Comparison of ENCODE assay signal across 14 cellular contexts in genomic region chr10:97078280-97079156, GRCh38.
A peak's percentile ranks its signal among the peaks of the same experiment; 100 is the strongest.
DNase-seq lines count a peak whose midpoint lies in the region; ATAC-seq, FAIRE-seq and TF ChIP-seq lines count a peak whose summit lies in the region.
"Had no signal": no experiment of that assay in that cellular context is flagged by ENCODE, and none has a peak within 500 bp of the region (broad histone marks: within the 10 kb centered on the region; RNA-seq: fewer than 3 reads in every experiment).

No MANE protein-coding gene starts in this region.

- H3K9ac ChIP-seq in HepG2 (ENCODE audit: insufficient read depth, low read depth, low read length), result no peak overlapping the region
- H3K9ac ChIP-seq in trophoblast cell (ENCODE audit: low read length), result no peak overlapping the region

- H3K4me1 ChIP-seq in HepG2 (ENCODE audit: insufficient read depth, low read length) (no peaks in the 10 kb centered on the region), right lobe of liver (no peaks in the 10 kb centered on the region), trophoblast cell (ENCODE audit: control insufficient read depth in 1 of 2, insufficient read depth in 2 of 2, low read length in 2 of 2) (no peaks in the 10 kb centered on the region)
- H3K4me1 ChIP-seq: Caco-2 had no signal

- no peak overlapping the region for H4K8ac ChIP-seq in trophoblast cell (ENCODE audit: low read depth, low read length)

- TF ChIP-seq CTCF in HepG2 (CRISPR knock-in tag; IDR thresholded peaks at IDR 0.05), result no peak
- TF ChIP-seq CTCF in right lobe of liver (IDR thresholded peaks at IDR 0.05), result no peak
- TF ChIP-seq CTCF in WTC11 (IDR thresholded peaks at IDR 0.05), result no peak

- POLR2A ChIA-PET in HepG2 (lab: Yijun Ruan, JAX) (no interaction called here), WTC11 (lab: Charles Lee) (no interaction called here)

- peaks cover 10 to 47% of the 10 kb centered on the region in 2 experiments; a peak in 4 of 5 replicates for H3K27me3 ChIP-seq in HepG2 (ENCODE audit: control insufficient read depth in 1 of 2, insufficient read depth in 2 of 2, low read length in 2 of 2)
- no peaks in the 10 kb centered on the region for H3K27me3 ChIP-seq in right lobe of liver
- no peaks in the 10 kb centered on the region for H3K27me3 ChIP-seq in trophoblast cell (ENCODE audit: insufficient read depth, low read length)

- no peak overlapping the region for H2BK5ac ChIP-seq in trophoblast cell (ENCODE audit: low read depth, low read length, poor library complexity)

- DNase-seq in HepG2 (ENCODE audit: low spot score), result no peak
- no peak for DNase-seq in right lobe of liver
- DNase-seq in WTC11 (ENCODE audit: low spot score), result no peak
- peak; percentile 85 for DNase-seq in left kidney (ENCODE audit: low read depth, low spot score)
- no peak for DNase-seq in SKM-1 treated with dmso at 0.1 percent for 144 hours (lab: John Stamatoyannopoulos, UW; ENCODE audit: unreplicated experiment)
- DNase-seq in midbrain (lab: John Stamatoyannopoulos, UW), result no peak
- DNase-seq in trophoblast cell, result no peak
- DNase-seq: Caco-2; CD8-positive, alpha-beta memory T cell had no signal

- TF ChIP-seq POLR2A in HepG2 (IDR thresholded peaks at IDR 0.05; ENCODE audit: insufficient read depth in 1 of 2, low read depth in 2 of 2, low read length in 2 of 2) (no peak), right lobe of liver (IDR thresholded peaks at IDR 0.05) (no peak)

- CTCF ChIA-PET in HepG2 (lab: Yijun Ruan, JAX; ENCODE audit: low intra/inter-chr PET ratio, low total read pairs) (interaction anchor here (0.7 kb wide), 1 partner anchor 118 kb away, joined by 3 read pairs; no protein-coding TSS in a partner anchor), WTC11 (lab: Charles Lee) (interaction anchor here (0.7 to 19.8 kb wide), 8 partner anchors 11 to 129 kb away, joined by 3 to 364 read pairs (median 8); no protein-coding TSS in a partner anchor)

- no peaks in the 10 kb centered on the region for H3K36me3 Mint-ChIP-seq in WTC11
- H3K36me3 Mint-ChIP-seq: CD8-positive, alpha-beta memory T cell; IgD-negative memory B cell had no signal

- BruUV-seq in HepG2 (replicated peaks; lab: Mats Ljungman, UMichigan), result no TSS peak

- no peak for TF ChIP-seq EP300 in HepG2 (IDR thresholded peaks at IDR 0.05; ENCODE audit: low read depth in 2 of 2, low read length in 2 of 2)
- no peak for TF ChIP-seq EP300 in HepG2 (CRISPR knock-in tag; IDR thresholded peaks at IDR 0.05; ENCODE audit: borderline replicate concordance)

- H3K36me3 ChIP-seq in HepG2 (replicated peaks in 1 of 2; ENCODE audit: control insufficient read depth in 1 of 2, insufficient read depth in 2 of 2, low read length in 2 of 2), result no peaks in the 10 kb centered on the region
- no peaks in the 10 kb centered on the region for H3K36me3 ChIP-seq in right lobe of liver
- no peaks in the 10 kb centered on the region for H3K36me3 ChIP-seq in trophoblast cell (ENCODE audit: control insufficient read depth in 1 of 2, insufficient read depth in 2 of 2, low read length in 2 of 2)

- H3K79me2 ChIP-seq in HepG2 (ENCODE audit: insufficient read depth, low read length), result no peaks in the 10 kb centered on the region
- no peaks in the 10 kb centered on the region for H3K79me2 ChIP-seq in trophoblast cell (ENCODE audit: control insufficient read depth, insufficient read depth, low read length, poor library complexity)

- H2AK5ac ChIP-seq in trophoblast cell (ENCODE audit: low read length), result no peak overlapping the region

- H3K4me3 Mint-ChIP-seq in WTC11, result no peak overlapping the region
- H3K4me3 Mint-ChIP-seq: CD8-positive, alpha-beta memory T cell; IgD-negative memory B cell had no signal

- H2AFZ ChIP-seq in HepG2 (ENCODE audit: low read length) (no peak overlapping the region), trophoblast cell (ENCODE audit: insufficient read depth, low read length, poor library complexity) (no peak overlapping the region)

- no peak overlapping the region for H3K4me3 ChIP-seq in HepG2 (replicated peaks in 1 of 3; ENCODE audit: insufficient read depth in 1 of 3, low read depth in 2 of 3, low read length in 3 of 3)
- no peak overlapping the region for H3K4me3 ChIP-seq in right lobe of liver
- H3K4me3 ChIP-seq in trophoblast cell (ENCODE audit: low read depth, low read length), result no peak overlapping the region
- H3K4me3 ChIP-seq: GM12878 had no signal

- H3K27ac ChIP-seq in HepG2 (ENCODE audit: extremely low read length, insufficient read depth, low read length), result no peak overlapping the region
- no peak overlapping the region for H3K27ac ChIP-seq in right lobe of liver
- no peak overlapping the region for H3K27ac ChIP-seq in trophoblast cell (ENCODE audit: low read depth, low read length)
- H3K27ac ChIP-seq: 22Rv1 had no signal

- ATAC-seq in HepG2, result peak; percentile 51
- ATAC-seq in right lobe of liver, result no peak
- peak; percentile 31 for ATAC-seq in WTC11
- ATAC-seq in HG03432 (IDR thresholded peaks at IDR 0.05; ENCODE audit: unreplicated experiment), result no peak
- ATAC-seq: GM12878, HCT116 had no signal

- no peak overlapping the region for H3K4ac ChIP-seq in trophoblast cell (ENCODE audit: low read depth, low read length)

- H4K91ac ChIP-seq in trophoblast cell (ENCODE audit: low read depth, low read length), result no peak overlapping the region

- TF ChIP-seq RAD21 in HepG2 (CRISPR knock-in tag; IDR thresholded peaks at IDR 0.05), result no peak

- H3K4me2 ChIP-seq in HepG2 (ENCODE audit: low read depth, low read length) (no peak overlapping the region), trophoblast cell (ENCODE audit: low read length) (no peak overlapping the region)

- H3K18ac ChIP-seq in trophoblast cell (ENCODE audit: low read length), result no peak overlapping the region

- H3K27ac Mint-ChIP-seq in WTC11, result peak overlapping the region; percentile 37; the same call in 1 of the 2 replicates
- H3K27ac Mint-ChIP-seq: IgD-negative memory B cell had no signal

- intact Hi-C loops in HepG2 (cut with micrococcal nuclease; ENCODE audit: unreplicated experiment) (no loop called here), right lobe of liver (cut with DNase I) (loop anchor here (10.0 kb wide), 1 partner anchor 126 kb away; no protein-coding TSS in a partner anchor)

- H2BK12ac ChIP-seq in trophoblast cell (ENCODE audit: low read length), result no peak overlapping the region

- no peaks in the 10 kb centered on the region for H3K79me1 ChIP-seq in trophoblast cell (ENCODE audit: low read length)

- in situ Hi-C loops in HepG2 (cut with HindIII; ENCODE audit: extremely low pct_ligation_motif_present, low pct_unique_long_range_greater_than_20kb), result no loop called here

- H2BK120ac ChIP-seq in trophoblast cell (ENCODE audit: insufficient read depth, low read length, poor library complexity), result no peak overlapping the region

- peaks cover 30% of the 10 kb centered on the region for H3K4me1 Mint-ChIP-seq in WTC11
- H3K4me1 Mint-ChIP-seq: CD8-positive, alpha-beta memory T cell had no signal

- 14% methylated on average over 10 of the region's 15 CpGs for WGBS in HepG2 (ENCODE audit: low lambda C conversion rate)
- 63% methylated on average over 11 of the region's 15 CpGs for WGBS in right lobe of liver (ENCODE audit: insufficient coverage, low coverage, low lambda C conversion rate, missing lambda C conversion rate)
- WGBS in trophoblast cell (ENCODE audit: extremely low coverage, insufficient coverage, insufficient read length), result no CpG with 5 or more reads among the region's 15 CpGs

- H3K9me3 Mint-ChIP-seq in WTC11, result no peaks in the 10 kb centered on the region
- H3K9me3 Mint-ChIP-seq: CD8-positive, alpha-beta memory T cell had no signal

- FAIRE-seq in HepG2 (lab: Jason Lieb, UNC), result no peak
- FAIRE-seq: GM12878 had no signal

- H4K12ac ChIP-seq in trophoblast cell (ENCODE audit: low read depth, low read length), result no peak overlapping the region

- H3K14ac ChIP-seq in trophoblast cell (ENCODE audit: low read length), result no peak overlapping the region

- no peaks in the 10 kb centered on the region for H4K20me1 ChIP-seq in HepG2 (ENCODE audit: insufficient read depth, low read length)

- no peak overlapping the region for H3K23ac ChIP-seq in trophoblast cell (ENCODE audit: low read length)

- no peaks in the 10 kb centered on the region for H3K9me3 ChIP-seq in HepG2 (ENCODE audit: low read length)
- H3K9me3 ChIP-seq in right lobe of liver, result no peaks in the 10 kb centered on the region
- no peaks in the 10 kb centered on the region for H3K9me3 ChIP-seq in trophoblast cell (ENCODE audit: insufficient read depth, low read depth, low read length)
- H3K9me3 ChIP-seq: Caco-2 had no signal

- no peaks in the 10 kb centered on the region for H3K27me3 Mint-ChIP-seq in WTC11 (ENCODE audit: low read depth)

TF ChIP-seq in HepG2, 621 proteins besides CTCF, POLR2A, EP300 and RAD21 (continues in another document):
- TF ChIP-seq SALL1 (CRISPR knock-in tag; IDR thresholded peaks at IDR 0.05) (0 out of 2 replicates have a peak, but pooled peaks have one; percentile 21), ZNF768 (CRISPR knock-in tag; IDR thresholded peaks at IDR 0.05) (peak; percentile 67)
- TF ChIP-seq, protein P1, sequence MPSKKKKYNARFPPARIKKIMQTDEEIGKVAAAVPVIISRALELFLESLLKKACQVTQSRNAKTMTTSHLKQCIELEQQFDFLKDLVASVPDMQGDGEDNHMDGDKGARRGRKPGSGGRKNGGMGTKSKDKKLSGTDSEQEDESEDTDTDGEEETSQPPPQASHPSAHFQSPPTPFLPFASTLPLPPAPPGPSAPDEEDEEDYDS (CRISPR knock-in tag; IDR thresholded peaks at IDR 0.05), result no peak
- TF ChIP-seq, protein P2, sequence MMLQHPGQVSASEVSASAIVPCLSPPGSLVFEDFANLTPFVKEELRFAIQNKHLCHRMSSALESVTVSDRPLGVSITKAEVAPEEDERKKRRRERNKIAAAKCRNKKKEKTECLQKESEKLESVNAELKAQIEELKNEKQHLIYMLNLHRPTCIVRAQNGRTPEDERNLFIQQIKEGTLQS (CRISPR knock-in tag; IDR thresholded peaks at IDR 0.05), result no peak

Comparison
In these comparisons a context has a peak if more than half of its experiments do, and no peak if none do; other contexts are left out.
1. ATAC-seq: peak in HepG2 (single experiment) and WTC11 (single experiment); none in right lobe of liver (0 of 4) and HG03432 (single experiment).